Comparison of ENCODE assay signal across 1 cellular context in the genomic region with DNA sequence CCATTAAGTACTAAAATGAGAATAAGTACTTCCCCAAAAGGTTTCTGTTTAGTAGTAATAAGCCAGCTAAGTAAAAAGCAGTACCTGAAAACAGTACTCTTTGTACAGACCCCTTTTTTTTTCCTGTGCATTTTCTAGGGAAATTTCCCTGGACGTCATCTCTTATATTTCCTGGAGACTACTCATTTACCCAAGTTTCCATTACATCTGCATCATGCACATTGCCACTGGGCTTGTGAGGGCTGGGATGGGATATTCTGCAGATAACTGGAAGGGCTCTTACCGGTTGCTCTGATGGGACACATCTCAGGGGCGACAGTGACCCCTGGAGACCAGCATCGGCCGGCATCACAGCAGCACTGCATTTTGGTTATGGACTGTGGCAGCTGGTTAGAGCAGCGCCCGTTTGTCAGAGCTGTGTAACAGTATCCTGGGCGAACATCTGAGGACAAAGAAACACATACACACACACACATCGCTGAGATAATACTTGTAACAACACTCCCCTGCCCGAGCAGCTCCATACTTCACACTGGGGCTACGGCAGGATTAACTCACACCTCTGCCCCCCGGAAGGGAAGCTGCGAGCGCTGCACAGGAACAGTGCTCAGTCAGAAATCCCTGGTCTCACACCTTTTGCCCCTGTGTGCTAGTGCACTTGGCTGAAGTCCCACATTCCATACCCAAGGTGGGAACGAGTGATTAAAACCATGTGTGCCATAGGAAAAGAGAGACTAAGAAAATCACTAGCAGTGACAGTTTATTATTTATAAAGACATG.
TF ChIP-seq lines count a peak whose summit lies in the region.

No MANE protein-coding gene starts in this region.

TF ChIP-seq in WTC11, 78 proteins besides CTCF, POLR2A, EP300 and RAD21 (continued from another document):
- TF ChIP-seq, protein P1, sequence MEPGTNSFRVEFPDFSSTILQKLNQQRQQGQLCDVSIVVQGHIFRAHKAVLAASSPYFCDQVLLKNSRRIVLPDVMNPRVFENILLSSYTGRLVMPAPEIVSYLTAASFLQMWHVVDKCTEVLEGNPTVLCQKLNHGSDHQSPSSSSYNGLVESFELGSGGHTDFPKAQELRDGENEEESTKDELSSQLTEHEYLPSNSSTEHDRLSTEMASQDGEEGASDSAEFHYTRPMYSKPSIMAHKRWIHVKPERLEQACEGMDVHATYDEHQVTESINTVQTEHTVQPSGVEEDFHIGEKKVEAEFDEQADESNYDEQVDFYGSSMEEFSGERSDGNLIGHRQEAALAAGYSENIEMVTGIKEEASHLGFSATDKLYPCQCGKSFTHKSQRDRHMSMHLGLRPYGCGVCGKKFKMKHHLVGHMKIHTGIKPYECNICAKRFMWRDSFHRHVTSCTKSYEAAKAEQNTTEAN (CRISPR knock-in tag; IDR thresholded peaks at IDR 0.05): no peak
